25 cellular contexts compared by ENCODE assay signal in genomic region chr13:54033323-54033861, GRCh38.
"Had no signal": no experiment of that assay in that cellular context is flagged by ENCODE, and none has a peak within 500 bp of the region (broad histone marks: within the 10 kb centered on the region; RNA-seq: fewer than 3 reads in every experiment).

No MANE protein-coding gene starts in this region.

- H3K4me3 Mint-ChIP-seq: IgD-negative memory B cell had no signal

- H3K4me1 ChIP-seq: SJSA1 had no signal

- H3K4me3 ChIP-seq: K562, SJSA1, SK-N-MC had no signal

- H3K9me3 ChIP-seq: SJSA1 had no signal

- H3K4me2 ChIP-seq: KMS-11 had no signal

- H3K27ac ChIP-seq: HL-60, KMS-11, SJSA1, SK-N-MC had no signal

- ATAC-seq: K562 had no signal

- H3K27me3 Mint-ChIP-seq: IgD-negative memory B cell had no signal

- H3K36me3 ChIP-seq: SJSA1 had no signal

- H3K27me3 ChIP-seq: SJSA1 had no signal

- DNase-seq: Kasumi-1, MM.1S, NCI-H1092 treated with DMSO at 0.1 percent for 48 hours, NCI-H1436, NCI-H187, NCI-H2029, NCI-H2081 treated with DMSO at 0.1 percent for 48 hours, NCI-H2171, NCI-H226, NCI-H446, NCI-H510A, NCI-H524 treated with DMSO at 0.1 percent for 48 hours, NCI-H69, NCI-H774, Right ventricle myocardium superior, RPMI8226, SIG-M5 had no signal

- H3K36me3 Mint-ChIP-seq: IgD-negative memory B cell had no signal

- H3K9ac ChIP-seq: KMS-11 had no signal

- FAIRE-seq: HTR-8/SVneo, K562, RCC 7860 had no signal
